Comparison of ENCODE assay signal across 1 cellular context in the genomic region with DNA sequence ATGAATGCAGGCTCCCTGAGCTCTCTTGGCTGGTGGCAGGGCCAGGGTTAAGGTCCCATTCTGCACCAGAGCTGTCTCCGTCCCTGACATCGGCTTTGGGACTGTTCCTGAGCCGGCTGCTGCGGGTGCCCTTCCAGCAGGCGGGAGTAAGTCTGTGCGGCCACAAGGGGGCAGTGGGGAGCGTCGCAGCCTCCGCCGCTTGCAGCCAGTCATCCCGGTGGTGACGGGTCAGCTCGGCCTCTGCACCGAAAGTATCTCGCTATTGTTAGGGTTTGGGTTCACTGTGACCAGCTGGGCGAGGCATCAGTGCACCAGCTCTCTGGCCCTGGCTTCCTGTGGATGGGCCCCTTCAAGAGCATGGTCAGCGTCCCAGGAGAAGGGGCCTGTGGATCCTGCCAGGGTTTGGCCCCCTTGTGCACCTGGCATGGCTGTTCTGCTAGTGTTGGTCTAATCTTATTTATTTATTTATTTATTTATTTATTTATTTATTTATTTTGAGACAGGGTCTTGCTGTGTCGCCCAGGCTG.
TF ChIP-seq lines count a peak whose summit lies in the region.

No MANE protein-coding gene starts in this region.

TF ChIP-seq in K562, 482 proteins besides CTCF, POLR2A, EP300 and RAD21 (continues in another document):
- TF ChIP-seq CHD1 (IDR thresholded peaks at IDR 0.05; ENCODE audit: low read length) (no peak), DACH1 (IDR thresholded peaks at IDR 0.05; ENCODE audit: partially characterized antibody) (peak; percentile 33), NR2C2 (CRISPR knock-in tag; IDR thresholded peaks at IDR 0.05) (0 out of 2 replicates have a peak, but pooled peaks have one; percentile 53), NR2C2 (tag; IDR thresholded peaks at IDR 0.05) (no peak), CHCHD3 (CRISPR knock-in tag; IDR thresholded peaks at IDR 0.05) (no peak), SRSF1 (IDR thresholded peaks at IDR 0.05; ENCODE audit: low read depth, low read length) (no peak), XRCC5 (IDR thresholded peaks at IDR 0.05; ENCODE audit: low read depth, low read length) (peak; percentile 92), NFE2 (IDR thresholded peaks at IDR 0.05; ENCODE audit: low read depth) (peak; percentile 44; the same call in 1 of the 2 replicates), CBX8 (IDR thresholded peaks at IDR 0.05; ENCODE audit: borderline replicate concordance, extremely low read depth, low read depth, low read length, poor library complexity, severe bottlenecking) (no peak), ZNF76 (CRISPR knock-in tag; IDR thresholded peaks at IDR 0.05; ENCODE audit: borderline replicate concordance) (no peak), ZNF431 (CRISPR knock-in tag; IDR thresholded peaks at IDR 0.05) (no peak), RAD51 (IDR thresholded peaks at IDR 0.05; ENCODE audit: borderline replicate concordance, low read depth) (no peak), NR2C1 (IDR thresholded peaks at IDR 0.05) (no peak), NR2C1 (tag; IDR thresholded peaks at IDR 0.05) (no peak), DIDO1 (tag; IDR thresholded peaks at IDR 0.05; ENCODE audit: low read depth) (no peak), TCF7 (IDR thresholded peaks at IDR 0.05; ENCODE audit: borderline replicate concordance) (no peak), ZNF589 (CRISPR knock-in tag; IDR thresholded peaks at IDR 0.05; ENCODE audit: low read depth) (no peak), ZFX (CRISPR knock-in tag; IDR thresholded peaks at IDR 0.05) (no peak), EWSR1 (IDR thresholded peaks at IDR 0.05; ENCODE audit: borderline replicate concordance, low read depth, partially characterized antibody) (no peak), ZC3H4 (CRISPR knock-in tag; IDR thresholded peaks at IDR 0.05; ENCODE audit: borderline replicate concordance) (no peak), ATF1 (CRISPR knock-in tag; IDR thresholded peaks at IDR 0.05) (no peak), ATF1 (tag; IDR thresholded peaks at IDR 0.05) (peak; percentile 41; the same call in 1 of the 2 replicates), ZNF764 (CRISPR knock-in tag; IDR thresholded peaks at IDR 0.05; ENCODE audit: low read depth) (peak; percentile 71; the same call in 1 of the 2 replicates), NFRKB (IDR thresholded peaks at IDR 0.05; ENCODE audit: low read depth) (no peak), MED1 (CRISPR knock-in tag; IDR thresholded peaks at IDR 0.05; ENCODE audit: borderline replicate concordance) (no peak), TAF9B (IDR thresholded peaks at IDR 0.05; ENCODE audit: partially characterized antibody) (no peak), ZNF23 (CRISPR knock-in tag; IDR thresholded peaks at IDR 0.05) (no peak), WHSC1 (IDR thresholded peaks at IDR 0.05; ENCODE audit: low read length) (no peak), BHLHE40 (IDR thresholded peaks at IDR 0.05; ENCODE audit: low read length) (0 out of 2 replicates have a peak, but pooled peaks have one; percentile 21), ZSCAN29 (IDR thresholded peaks at IDR 0.05) (no peak), NFYB (IDR thresholded peaks at IDR 0.05; ENCODE audit: extremely low read depth, insufficient read length) (no peak), EHMT2 (IDR thresholded peaks at IDR 0.05) (no peak), ZBTB8A (IDR thresholded peaks at IDR 0.05; ENCODE audit: partially characterized antibody) (no peak), CXXC5 (CRISPR knock-in tag; IDR thresholded peaks at IDR 0.05) (peak; percentile 51; the same call in 1 of the 2 replicates), SETDB1 (IDR thresholded peaks at IDR 0.05; ENCODE audit: low read length) (no peak), LCOR (CRISPR knock-in tag; IDR thresholded peaks at IDR 0.05) (0 out of 2 replicates have a peak, but pooled peaks have one; percentile 63), TOE1 (IDR thresholded peaks at IDR 0.05; ENCODE audit: borderline replicate concordance) (0 out of 2 replicates have a peak, but pooled peaks have one; percentile 16), TOE1 (CRISPR knock-in tag; IDR thresholded peaks at IDR 0.05; ENCODE audit: borderline replicate concordance, low read depth) (no peak), ZNF175 (CRISPR knock-in tag; IDR thresholded peaks at IDR 0.05; ENCODE audit: low read depth) (no peak), SMARCC2 (IDR thresholded peaks at IDR 0.05; ENCODE audit: low read depth) (no peak), ZFP1 (CRISPR knock-in tag; IDR thresholded peaks at IDR 0.05) (no peak), MAZ (CRISPR knock-in tag; conservative IDR thresholded peaks at IDR 0.05 in 1 of 2, IDR thresholded peaks at IDR 0.05 in 1 of 2) (peak in 1 of 2 experiments; percentile 42; a peak in 1 of 4 replicates), DPF2 (IDR thresholded peaks at IDR 0.05) (no peak), KLF10 (CRISPR knock-in tag; IDR thresholded peaks at IDR 0.05) (no peak), SAFB (IDR thresholded peaks at IDR 0.05; ENCODE audit: borderline replicate concordance, low read depth, low read length) (no peak; the same call in 1 of the 2 replicates), NR4A1 (CRISPR knock-in tag; IDR thresholded peaks at IDR 0.05) (no peak), NR4A1 (tag; IDR thresholded peaks at IDR 0.05) (no peak; the same call in 1 of the 2 replicates), ZNF444 (CRISPR knock-in tag; IDR thresholded peaks at IDR 0.05) (no peak), MCM7 (IDR thresholded peaks at IDR 0.05) (no peak), KAT8 (IDR thresholded peaks at IDR 0.05; ENCODE audit: low read depth) (no peak), ZNF316 (IDR thresholded peaks at IDR 0.05) (no peak), SMC3 (conservative IDR thresholded peaks at IDR 0.05; ENCODE audit: insufficient read depth, low read depth, low read length) (peak; percentile 87), CBX1 (IDR thresholded peaks at IDR 0.05; ENCODE audit: low read depth) (no peak), TCF7L2 (IDR thresholded peaks at IDR 0.05; ENCODE audit: low read depth, low read length) (no peak), ZNF347 (CRISPR knock-in tag; IDR thresholded peaks at IDR 0.05; ENCODE audit: low read depth) (no peak), DDX20 (tag; IDR thresholded peaks at IDR 0.05; ENCODE audit: low read depth) (no peak)
- TF ChIP-seq, protein P1, sequence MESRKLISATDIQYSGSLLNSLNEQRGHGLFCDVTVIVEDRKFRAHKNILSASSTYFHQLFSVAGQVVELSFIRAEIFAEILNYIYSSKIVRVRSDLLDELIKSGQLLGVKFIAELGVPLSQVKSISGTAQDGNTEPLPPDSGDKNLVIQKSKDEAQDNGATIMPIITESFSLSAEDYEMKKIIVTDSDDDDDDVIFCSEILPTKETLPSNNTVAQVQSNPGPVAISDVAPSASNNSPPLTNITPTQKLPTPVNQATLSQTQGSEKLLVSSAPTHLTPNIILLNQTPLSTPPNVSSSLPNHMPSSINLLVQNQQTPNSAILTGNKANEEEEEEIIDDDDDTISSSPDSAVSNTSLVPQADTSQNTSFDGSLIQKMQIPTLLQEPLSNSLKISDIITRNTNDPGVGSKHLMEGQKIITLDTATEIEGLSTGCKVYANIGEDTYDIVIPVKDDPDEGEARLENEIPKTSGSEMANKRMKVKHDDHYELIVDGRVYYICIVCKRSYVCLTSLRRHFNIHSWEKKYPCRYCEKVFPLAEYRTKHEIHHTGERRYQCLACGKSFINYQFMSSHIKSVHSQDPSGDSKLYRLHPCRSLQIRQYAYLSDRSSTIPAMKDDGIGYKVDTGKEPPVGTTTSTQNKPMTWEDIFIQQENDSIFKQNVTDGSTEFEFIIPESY (CRISPR knock-in tag; IDR thresholded peaks at IDR 0.05), result peak; percentile 57; the same call in 1 of the 2 replicates
- TF ChIP-seq, protein P2, sequence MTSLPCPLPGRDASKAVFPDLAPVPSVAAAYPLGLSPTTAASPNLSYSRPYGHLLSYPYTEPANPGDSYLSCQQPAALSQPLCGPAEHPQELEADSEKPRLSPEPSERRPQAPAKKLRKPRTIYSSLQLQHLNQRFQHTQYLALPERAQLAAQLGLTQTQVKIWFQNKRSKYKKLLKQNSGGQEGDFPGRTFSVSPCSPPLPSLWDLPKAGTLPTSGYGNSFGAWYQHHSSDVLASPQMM (CRISPR knock-in tag; IDR thresholded peaks at IDR 0.05), result no peak
- TF ChIP-seq, protein P3, sequence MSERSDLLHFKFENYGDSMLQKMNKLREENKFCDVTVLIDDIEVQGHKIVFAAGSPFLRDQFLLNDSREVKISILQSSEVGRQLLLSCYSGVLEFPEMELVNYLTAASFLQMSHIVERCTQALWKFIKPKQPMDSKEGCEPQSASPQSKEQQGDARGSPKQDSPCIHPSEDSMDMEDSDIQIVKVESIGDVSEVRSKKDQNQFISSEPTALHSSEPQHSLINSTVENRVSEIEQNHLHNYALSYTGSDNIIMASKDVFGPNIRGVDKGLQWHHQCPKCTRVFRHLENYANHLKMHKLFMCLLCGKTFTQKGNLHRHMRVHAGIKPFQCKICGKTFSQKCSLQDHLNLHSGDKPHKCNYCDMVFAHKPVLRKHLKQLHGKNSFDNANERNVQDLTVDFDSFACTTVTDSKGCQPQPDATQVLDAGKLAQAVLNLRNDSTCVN (CRISPR knock-in tag; IDR thresholded peaks at IDR 0.05), result no peak
- TF ChIP-seq, protein P4, sequence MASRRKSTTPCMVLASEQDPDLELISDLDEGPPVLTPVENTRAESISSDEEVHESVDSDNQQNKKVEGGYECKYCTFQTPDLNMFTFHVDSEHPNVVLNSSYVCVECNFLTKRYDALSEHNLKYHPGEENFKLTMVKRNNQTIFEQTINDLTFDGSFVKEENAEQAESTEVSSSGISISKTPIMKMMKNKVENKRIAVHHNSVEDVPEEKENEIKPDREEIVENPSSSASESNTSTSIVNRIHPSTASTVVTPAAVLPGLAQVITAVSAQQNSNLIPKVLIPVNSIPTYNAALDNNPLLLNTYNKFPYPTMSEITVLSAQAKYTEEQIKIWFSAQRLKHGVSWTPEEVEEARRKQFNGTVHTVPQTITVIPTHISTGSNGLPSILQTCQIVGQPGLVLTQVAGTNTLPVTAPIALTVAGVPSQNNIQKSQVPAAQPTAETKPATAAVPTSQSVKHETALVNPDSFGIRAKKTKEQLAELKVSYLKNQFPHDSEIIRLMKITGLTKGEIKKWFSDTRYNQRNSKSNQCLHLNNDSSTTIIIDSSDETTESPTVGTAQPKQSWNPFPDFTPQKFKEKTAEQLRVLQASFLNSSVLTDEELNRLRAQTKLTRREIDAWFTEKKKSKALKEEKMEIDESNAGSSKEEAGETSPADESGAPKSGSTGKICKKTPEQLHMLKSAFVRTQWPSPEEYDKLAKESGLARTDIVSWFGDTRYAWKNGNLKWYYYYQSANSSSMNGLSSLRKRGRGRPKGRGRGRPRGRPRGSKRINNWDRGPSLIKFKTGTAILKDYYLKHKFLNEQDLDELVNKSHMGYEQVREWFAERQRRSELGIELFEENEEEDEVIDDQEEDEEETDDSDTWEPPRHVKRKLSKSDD (conservative IDR thresholded peaks at IDR 0.05; ENCODE audit: low read length), result no peak
- TF ChIP-seq, protein P5, sequence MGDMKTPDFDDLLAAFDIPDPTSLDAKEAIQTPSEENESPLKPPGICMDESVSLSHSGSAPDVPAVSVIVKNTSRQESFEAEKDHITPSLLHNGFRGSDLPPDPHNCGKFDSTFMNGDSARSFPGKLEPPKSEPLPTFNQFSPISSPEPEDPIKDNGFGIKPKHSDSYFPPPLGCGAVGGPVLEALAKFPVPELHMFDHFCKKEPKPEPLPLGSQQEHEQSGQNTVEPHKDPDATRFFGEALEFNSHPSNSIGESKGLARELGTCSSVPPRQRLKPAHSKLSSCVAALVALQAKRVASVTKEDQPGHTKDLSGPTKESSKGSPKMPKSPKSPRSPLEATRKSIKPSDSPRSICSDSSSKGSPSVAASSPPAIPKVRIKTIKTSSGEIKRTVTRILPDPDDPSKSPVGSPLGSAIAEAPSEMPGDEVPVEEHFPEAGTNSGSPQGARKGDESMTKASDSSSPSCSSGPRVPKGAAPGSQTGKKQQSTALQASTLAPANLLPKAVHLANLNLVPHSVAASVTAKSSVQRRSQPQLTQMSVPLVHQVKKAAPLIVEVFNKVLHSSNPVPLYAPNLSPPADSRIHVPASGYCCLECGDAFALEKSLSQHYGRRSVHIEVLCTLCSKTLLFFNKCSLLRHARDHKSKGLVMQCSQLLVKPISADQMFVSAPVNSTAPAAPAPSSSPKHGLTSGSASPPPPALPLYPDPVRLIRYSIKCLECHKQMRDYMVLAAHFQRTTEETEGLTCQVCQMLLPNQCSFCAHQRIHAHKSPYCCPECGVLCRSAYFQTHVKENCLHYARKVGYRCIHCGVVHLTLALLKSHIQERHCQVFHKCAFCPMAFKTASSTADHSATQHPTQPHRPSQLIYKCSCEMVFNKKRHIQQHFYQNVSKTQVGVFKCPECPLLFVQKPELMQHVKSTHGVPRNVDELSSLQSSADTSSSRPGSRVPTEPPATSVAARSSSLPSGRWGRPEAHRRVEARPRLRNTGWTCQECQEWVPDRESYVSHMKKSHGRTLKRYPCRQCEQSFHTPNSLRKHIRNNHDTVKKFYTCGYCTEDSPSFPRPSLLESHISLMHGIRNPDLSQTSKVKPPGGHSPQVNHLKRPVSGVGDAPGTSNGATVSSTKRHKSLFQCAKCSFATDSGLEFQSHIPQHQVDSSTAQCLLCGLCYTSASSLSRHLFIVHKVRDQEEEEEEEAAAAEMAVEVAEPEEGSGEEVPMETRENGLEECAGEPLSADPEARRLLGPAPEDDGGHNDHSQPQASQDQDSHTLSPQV (IDR thresholded peaks at IDR 0.05), result no peak
- TF ChIP-seq, protein P6, sequence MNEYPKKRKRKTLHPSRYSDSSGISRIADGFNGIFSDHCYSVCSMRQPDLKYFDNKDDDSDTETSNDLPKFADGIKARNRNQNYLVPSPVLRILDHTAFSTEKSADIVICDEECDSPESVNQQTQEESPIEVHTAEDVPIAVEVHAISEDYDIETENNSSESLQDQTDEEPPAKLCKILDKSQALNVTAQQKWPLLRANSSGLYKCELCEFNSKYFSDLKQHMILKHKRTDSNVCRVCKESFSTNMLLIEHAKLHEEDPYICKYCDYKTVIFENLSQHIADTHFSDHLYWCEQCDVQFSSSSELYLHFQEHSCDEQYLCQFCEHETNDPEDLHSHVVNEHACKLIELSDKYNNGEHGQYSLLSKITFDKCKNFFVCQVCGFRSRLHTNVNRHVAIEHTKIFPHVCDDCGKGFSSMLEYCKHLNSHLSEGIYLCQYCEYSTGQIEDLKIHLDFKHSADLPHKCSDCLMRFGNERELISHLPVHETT (CRISPR knock-in tag; conservative IDR thresholded peaks at IDR 0.05 in 1 of 2, IDR thresholded peaks at IDR 0.05 in 1 of 2), result no peak
- TF ChIP-seq, protein P7, sequence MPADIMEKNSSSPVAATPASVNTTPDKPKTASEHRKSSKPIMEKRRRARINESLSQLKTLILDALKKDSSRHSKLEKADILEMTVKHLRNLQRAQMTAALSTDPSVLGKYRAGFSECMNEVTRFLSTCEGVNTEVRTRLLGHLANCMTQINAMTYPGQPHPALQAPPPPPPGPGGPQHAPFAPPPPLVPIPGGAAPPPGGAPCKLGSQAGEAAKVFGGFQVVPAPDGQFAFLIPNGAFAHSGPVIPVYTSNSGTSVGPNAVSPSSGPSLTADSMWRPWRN (IDR thresholded peaks at IDR 0.05; ENCODE audit: low read depth), result no peak
- TF ChIP-seq, protein P8, sequence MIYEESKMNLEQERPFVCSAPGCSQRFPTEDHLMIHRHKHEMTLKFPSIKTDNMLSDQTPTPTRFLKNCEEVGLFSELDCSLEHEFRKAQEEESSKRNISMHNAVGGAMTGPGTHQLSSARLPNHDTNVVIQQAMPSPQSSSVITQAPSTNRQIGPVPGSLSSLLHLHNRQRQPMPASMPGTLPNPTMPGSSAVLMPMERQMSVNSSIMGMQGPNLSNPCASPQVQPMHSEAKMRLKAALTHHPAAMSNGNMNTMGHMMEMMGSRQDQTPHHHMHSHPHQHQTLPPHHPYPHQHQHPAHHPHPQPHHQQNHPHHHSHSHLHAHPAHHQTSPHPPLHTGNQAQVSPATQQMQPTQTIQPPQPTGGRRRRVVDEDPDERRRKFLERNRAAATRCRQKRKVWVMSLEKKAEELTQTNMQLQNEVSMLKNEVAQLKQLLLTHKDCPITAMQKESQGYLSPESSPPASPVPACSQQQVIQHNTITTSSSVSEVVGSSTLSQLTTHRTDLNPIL (CRISPR knock-in tag; IDR thresholded peaks at IDR 0.05), result no peak
